26 cellular contexts compared by ENCODE assay signal in the genomic region with DNA sequence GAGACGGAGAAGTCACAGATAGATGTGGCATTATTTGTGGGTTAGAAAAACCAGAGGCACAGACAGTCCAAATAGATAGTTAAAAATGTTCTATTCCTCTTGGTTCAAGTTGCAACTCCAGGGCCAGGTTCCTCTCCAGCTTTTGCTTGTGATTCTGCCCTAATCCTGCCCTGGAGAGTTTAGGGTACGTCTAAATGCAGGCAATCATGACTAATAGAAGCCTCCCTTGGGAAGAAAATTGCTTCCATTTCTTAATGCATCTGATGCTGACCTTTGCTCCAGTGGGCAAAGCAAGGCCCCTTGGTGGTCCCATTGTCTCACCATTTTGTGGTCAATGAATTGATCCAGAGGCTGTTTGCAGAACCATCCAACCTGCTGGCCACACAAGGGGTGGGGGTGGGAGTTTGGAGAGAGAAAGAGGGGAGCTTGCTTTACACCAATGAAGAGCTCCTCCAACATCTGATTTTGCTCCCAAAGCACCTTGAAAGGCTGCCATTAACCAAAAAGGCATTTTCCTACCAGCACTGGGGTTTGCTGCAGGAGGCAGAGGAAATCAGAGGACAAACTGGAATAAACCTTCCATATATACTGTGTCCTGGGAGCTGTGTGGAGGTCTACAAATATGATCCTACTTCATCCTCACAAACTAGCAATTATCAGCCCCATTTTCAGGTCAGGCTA. TPM values are rescaled to one million over a fixed set of nuclear protein-coding genes. Genes with fewer than 3 reads are reported as not detected.
A peak's percentile ranks its signal among the peaks of the same experiment; 100 is the strongest.
DNase-seq lines count a peak whose midpoint lies in the region; ATAC-seq and TF ChIP-seq lines count a peak whose summit lies in the region.
"Had no signal": no experiment of that assay in that cellular context is flagged by ENCODE, and none has a peak within 500 bp of the region (broad histone marks: within the 10 kb centered on the region; RNA-seq: fewer than 3 reads in every experiment).

No MANE protein-coding gene starts in this region.

- CTCF ChIA-PET in A673 (lab: Charles Lee) = no interaction called here

- WGBS in GM23248 (ENCODE audit: low coverage in 1 of 2, low lambda C conversion rate in 2 of 2, missing lambda C conversion rate in 2 of 2), 2 experiments = 30 to 38% methylated on average over 2 of the region's 2 CpGs

- H3K36me3 ChIP-seq in A673 (ENCODE audit: insufficient read depth, low read length, poor library complexity, severe bottlenecking) (no peaks in the 10 kb centered on the region), GM23248 (ENCODE audit: low read depth) (no peaks in the 10 kb centered on the region)
- H3K36me3 ChIP-seq: ovary, sigmoid colon, thoracic aorta had no signal

- H3K27me3 ChIP-seq in A673 (replicated peaks; ENCODE audit: insufficient read depth, low read depth, low read length, poor library complexity) = no peaks in the 10 kb centered on the region
- H3K27me3 ChIP-seq in GM23248 (replicated peaks; ENCODE audit: insufficient read depth) = no peaks in the 10 kb centered on the region
- H3K27me3 ChIP-seq: ovary had no signal

- intact Hi-C loops in A673 (cut with micrococcal nuclease; ENCODE audit: unreplicated experiment) = no loop called here

- H3F3A ChIP-seq in GM23248 (ENCODE audit: insufficient read depth) = peaks cover 7% of the 10 kb centered on the region

- H3K27ac ChIP-seq in A673 (ENCODE audit: low read depth, low read length, poor library complexity, severe bottlenecking) (no peak overlapping the region), GM23248 (no peak overlapping the region)
- H3K27ac ChIP-seq: A549, HL-60, ovary, sigmoid colon, thoracic aorta had no signal

- no peaks in the 10 kb centered on the region for H4K20me1 ChIP-seq in GM23248 (ENCODE audit: insufficient read depth)

- TF ChIP-seq CTCF in A673 (conservative IDR thresholded peaks at IDR 0.05; ENCODE audit: low read depth, low read length) = no peak
- TF ChIP-seq CTCF in fibroblast of pulmonary artery (IDR thresholded peaks at IDR 0.05; ENCODE audit: low read length, missing control alignments) = no peak

- DNase-seq in A673 (ENCODE audit: low spot score) (peak; percentile 44), GM23248 (peak; percentile 57), T1000 (lab: John Stamatoyannopoulos, UW) (peak; percentile 56), fibroblast of pulmonary artery (ENCODE audit: low read depth) (peak; percentile 31)
- no peak for DNase-seq in stimulated activated CD4-positive, alpha-beta T cell treated with anti-CD3 and anti-CD28 coated beads, Interleukin-4, amount 100 ng/mL, for 24 hours
- no peak for DNase-seq in activated CD4-positive, alpha-beta T cell treated with anti-CD3 and anti-CD28 coated beads for 1 hour
- DNase-seq: activated CD4-positive, alpha-beta T cell treated with anti-CD3 and anti-CD28 coated beads, Interleukin-2, amount 50 U/mL, for 1 hour; dermis blood vessel endothelial cell; kidney glomerular epithelial cell; MM.1S; NCI-H748 treated with DMSO at 0.1 percent for 48 hours; ovary; SHP77 treated with DMSO at 0.1 percent for 48 hours; sigmoid colon; stimulated activated naive B cell treated with anti-CD40 and anti-IgM and Interleukin-4, amounts not matched to agents 10 μg/mL and 1 μg/mL and 100 μg/mL, for 72 hours; T-helper 1 cell had no signal

- peaks cover 5% of the 10 kb centered on the region for H3K4me1 ChIP-seq in A673 (ENCODE audit: insufficient read depth, low read length, poor library complexity, severe bottlenecking)
- peaks cover 7% of the 10 kb centered on the region for H3K4me1 ChIP-seq in GM23248 (ENCODE audit: insufficient read depth)
- H3K4me1 ChIP-seq: A549, sigmoid colon had no signal

- peak overlapping the region; percentile 23 for H3K4me2 ChIP-seq in GM23248 (ENCODE audit: unreplicated experiment)
- H3K4me2 ChIP-seq: A549 had no signal

- no peak overlapping the region for H3K9ac ChIP-seq in GM23248

- POLR2A ChIA-PET in A673 (lab: Charles Lee; ENCODE audit: low non-redundant PET) = no interaction called here

- H2AFZ ChIP-seq in GM23248 = no peak overlapping the region

- H3K79me2 ChIP-seq in GM23248 (ENCODE audit: insufficient read depth) = no peaks in the 10 kb centered on the region

- H3K4me3 ChIP-seq in A673 (ENCODE audit: low read depth, low read length, poor library complexity, severe bottlenecking) (no peak overlapping the region), GM23248 (no peak overlapping the region), fibroblast of pulmonary artery (replicated peaks; ENCODE audit: low read depth, low read length) (no peak overlapping the region)
- H3K4me3 ChIP-seq: A549, ovary, sigmoid colon, thoracic aorta had no signal

- ATAC-seq in GM21717 (IDR thresholded peaks at IDR 0.05; ENCODE audit: unreplicated experiment) (no peak), HG02642 (IDR thresholded peaks at IDR 0.05; ENCODE audit: poor library complexity, unreplicated experiment) (no peak)
- ATAC-seq: A549; stimulated activated naive B cell treated with anti-CD40 and anti-IgM and Interleukin-4, amounts not matched to agents 10 μg/mL and 1 μg/mL and 100 μg/mL, for 72 hours had no signal

- no TSS peak for BruUV-seq in A673 (replicated peaks; lab: Mats Ljungman, UMichigan)

- H3K9me3 ChIP-seq in A673 (ENCODE audit: low read depth, low read length, poor library complexity, severe bottlenecking) = no peaks in the 10 kb centered on the region
- H3K9me3 ChIP-seq in GM23248 (ENCODE audit: low read depth) = no peaks in the 10 kb centered on the region
- H3K9me3 ChIP-seq: A549, ovary, sigmoid colon, thoracic aorta had no signal

- no peaks in the 10 kb centered on the region for H3K9me2 ChIP-seq in GM23248 (ENCODE audit: insufficient read depth)

- in situ Hi-C loops in GM23248 (cut with MboI) = no loop called here

RNA-seq across cellular contexts. Expression of a gene that starts 31.3 kb away (rescaled TPM):
- 0.39 TPM in 1 of 2 replicates, not detected in the other for total RNA-seq in A673 (2021)
- total RNA-seq in GM23248 (2014; rRNA removed; shearing (Covaris generic)) = not detected in 2 replicates
- not detected in 2 replicates for polyA plus RNA-seq in GM23248 (2016; fragmentation: Nextera tagmentation; extraction: Ambion mirVana)
- total RNA-seq: activated T-helper 2 cell treated with anti-CD3 and anti-CD28 coated beads, Interferon-gamma antibody, Interleukin-2, Interleukin-4, amounts not matched to agents 10 μg/mL and 5 μg/mL and 100 μg/mL, durations not matched to agents 14 hours and 24 hours and 36 hours; bronchial epithelial cell; dermis blood vessel endothelial cell; lung microvascular endothelial cell; myocyte; sigmoid colon; thoracic aorta had no signal
- polyA plus RNA-seq: A549, IgD-negative memory B cell, ovary, sigmoid colon had no signal

Comparison
In these comparisons a context has a peak if more than half of its experiments do, and no peak if none do; other contexts are left out.
1. DNase-seq: peak in A673 (single experiment), GM23248 (single experiment), T1000 (single experiment) and fibroblast of pulmonary artery (single experiment); none in stimulated activated CD4-positive, alpha-beta T cell treated with anti-CD3 and anti-CD28 coated beads, Interleukin-4, amount 100 ng/mL, for 24 hours (single experiment) and activated CD4-positive, alpha-beta T cell treated with anti-CD3 and anti-CD28 coated beads for 1 hour (single experiment).